In the genomic region with DNA sequence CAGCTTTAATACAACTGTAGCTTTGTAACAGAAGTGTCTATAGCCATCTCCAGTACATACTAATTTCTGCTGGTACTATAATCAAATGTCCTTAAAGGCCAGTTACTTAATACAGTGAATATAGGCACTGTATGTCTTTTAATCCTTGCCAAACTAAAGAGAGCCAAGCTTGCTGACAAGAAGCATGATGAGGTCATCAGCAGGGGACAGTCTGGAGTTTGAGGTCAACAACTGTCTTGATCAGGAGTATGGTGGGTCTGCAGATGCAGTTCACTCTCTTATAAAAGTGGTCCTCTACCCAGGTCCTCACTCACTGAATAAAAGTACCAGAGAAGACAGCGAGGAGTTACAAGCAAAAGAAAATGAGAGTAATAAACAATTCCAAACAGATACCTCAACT, we compare ENCODE assay signal across 34 cellular contexts.
"Had no signal": no experiment of that assay in that cellular context is flagged by ENCODE, and none has a peak within 500 bp of the region (broad histone marks: within the 10 kb centered on the region; RNA-seq: fewer than 3 reads in every experiment).

No MANE protein-coding gene starts in this region.

- H3K27ac ChIP-seq: adrenal gland, body of pancreas, brain microvascular endothelial cell, breast epithelium, VCaP had no signal

- DNase-seq: activated B cell treated with CpG ODN at 0.5 μM for 24 hours; activated CD4-positive, alpha-beta memory T cell treated with anti-CD3 and anti-CD28 coated beads for 36 hours; activated CD4-positive, alpha-beta T cell treated with anti-CD3 and anti-CD28 coated beads for 4 hours; activated CD4-positive, alpha-beta T cell treated with anti-CD3 and anti-CD28 coated beads, Interleukin-2, amount 10 ng/mL, durations not matched to agents 24 days and 14 days; activated CD4-positive, alpha-beta T cell treated with anti-CD3 and anti-CD28 coated beads, Interleukin-2, amount 50 U/mL, for 1 hour; activated CD4-positive, alpha-beta T cell treated with anti-CD3 and anti-CD28 coated beads, Interleukin-2, amount 50 U/mL, for 4 hours; activated CD4-positive, CD25-positive, alpha-beta regulatory T cell treated with anti-CD3 and anti-CD28 coated beads, Interleukin-2, amount 50 U/mL, for 72 hours; activated CD8-positive, alpha-beta memory T cell treated with anti-CD3 and anti-CD28 coated beads, Interleukin-2, amount 50 U/mL, for 4 hours; activated CD8-positive, alpha-beta T cell treated with anti-CD3 and anti-CD28 coated beads for 36 hours; activated effector memory CD4-positive, alpha-beta T cell treated with anti-CD3 and anti-CD28 coated beads, Interleukin-2, amount 50 U/mL, for 16 hours; activated gamma-delta T cell treated with Interleukin-2 at 50 U/mL for 16 hours; activated naive CD4-positive, alpha-beta T cell; activated naive CD4-positive, alpha-beta T cell treated with anti-CD3 and anti-CD28 coated beads for 36 hours; activated naive CD4-positive, alpha-beta T cell treated with anti-CD3 and anti-CD28 coated beads, Interleukin-2, amount 50 U/mL, for 16 hours; activated naive CD8-positive, alpha-beta T cell treated with anti-CD3 and anti-CD28 coated beads for 36 hours; activated T-cell treated with anti-CD3 and anti-CD28 coated beads for 4 hours; activated T-cell treated with anti-CD3 and anti-CD28 coated beads, Interleukin-2, amount 50 U/mL, for 1 hour; activated T-cell treated with anti-CD3 and anti-CD28 coated beads, Interleukin-2, amount 50 U/mL, for 4 hours; activated T-cell treated with anti-CD3 and anti-CD28 coated beads, Interleukin-2, amount 50 U/mL, for 72 hours; adrenal gland; amniotic stem cell; aorta; body of pancreas; brain microvascular endothelial cell; central memory CD4-positive, alpha-beta T cell; T-helper 1 cell; T-helper 2 cell; T-helper 9 cell had no signal

- H3K4me1 ChIP-seq: adrenal gland, body of pancreas, breast epithelium had no signal

- ATAC-seq: activated CD8-positive, alpha-beta T cell treated with anti-CD3 and anti-CD28 coated beads for 36 hours; activated naive CD4-positive, alpha-beta T cell treated with anti-CD3 and anti-CD28 coated beads, Interleukin-2, amount 50 U/mL, for 72 hours; activated T-cell treated with anti-CD3 and anti-CD28 coated beads, Interleukin-2, amount 50 U/mL, for 4 hours; activated T-cell treated with anti-CD3 and anti-CD28 coated beads, Interleukin-2, amount 50 U/mL, for 72 hours; activated T-helper 17 cell treated with anti-CD3 and anti-CD28 coated beads, Interleukin-2, amount 50 U/mL, for 72 hours; body of pancreas had no signal

- H3K27me3 ChIP-seq: adrenal gland, body of pancreas, brain microvascular endothelial cell, breast epithelium had no signal

- H3K9me3 ChIP-seq: body of pancreas had no signal

- H3K36me3 ChIP-seq: adrenal gland, brain microvascular endothelial cell, breast epithelium had no signal

- H3K4me3 ChIP-seq: adrenal gland, body of pancreas, breast epithelium had no signal

- FAIRE-seq: astrocyte, TTC549 had no signal
